In genomic region chr9:37141015-37141414, GRCh38 we compare ENCODE assay signal across 26 cellular contexts.
"Had no signal": no experiment of that assay in that cellular context is flagged by ENCODE, and none has a peak within 500 bp of the region (broad histone marks: within the 10 kb centered on the region; RNA-seq: fewer than 3 reads in every experiment).

No MANE protein-coding gene starts in this region.

- H3K4me1 ChIP-seq: breast epithelium, prostate gland had no signal

- H3K27me3 ChIP-seq: breast epithelium, esophagus squamous epithelium, left lung had no signal

- H3K27ac Mint-ChIP-seq: activated CD4-positive, alpha-beta memory T cell treated with anti-CD3 and anti-CD28 coated beads, Interleukin-2, amount 10 ng/mL, durations not matched to agents 7 days and 5 days; activated T-cell treated with anti-CD3 and anti-CD28 coated beads, Interleukin-2, amount 50 U/mL, for 24 hours; activated T-helper 17 cell treated with anti-CD3 and anti-CD28 coated beads, Interleukin-2, amount 50 U/mL, for 72 hours; dendritic cell treated with granulocyte-macrophage colony-stimulating factor and Interleukin-4, amounts not matched to agents 40 ng/mL and 50 ng/mL, for 4 days; natural killer cell treated with Interleukin-12 subunit alpha and Interleukin-12 subunit beta and Interleukin-15 and Interleukin-18, amount 100 ng/mL, for 72 hours; type B pancreatic cell had no signal

- H3K36me3 ChIP-seq: breast epithelium, left lung, lower lobe of right lung, prostate gland had no signal

- H3K4me3 Mint-ChIP-seq: activated CD4-positive, alpha-beta memory T cell treated with anti-CD3 and anti-CD28 coated beads, Interleukin-2, amount 10 ng/mL, durations not matched to agents 7 days and 5 days; activated CD4-positive, alpha-beta T cell treated with anti-CD3 and anti-CD28 coated beads, Interleukin-2, amount 10 ng/mL, durations not matched to agents 7 days and 5 days; activated T-cell treated with anti-CD3 and anti-CD28 coated beads, Interleukin-2, amount 50 U/mL, for 24 hours; activated T-helper 17 cell treated with anti-CD3 and anti-CD28 coated beads, Interleukin-2, amount 50 U/mL, for 72 hours; dendritic cell treated with granulocyte-macrophage colony-stimulating factor and Interleukin-4, amounts not matched to agents 40 ng/mL and 50 ng/mL, for 4 days; natural killer cell treated with Interleukin-12 subunit alpha and Interleukin-12 subunit beta and Interleukin-15 and Interleukin-18, amount 100 ng/mL, for 72 hours; type B pancreatic cell had no signal

- H3K27ac ChIP-seq: breast epithelium, epithelial cell of prostate, esophagus squamous epithelium, left lung, lower lobe of right lung, prostate gland had no signal

- H3K9me3 Mint-ChIP-seq: activated CD4-positive, alpha-beta memory T cell treated with anti-CD3 and anti-CD28 coated beads, Interleukin-2, amount 10 ng/mL, durations not matched to agents 7 days and 5 days; activated CD4-positive, alpha-beta T cell treated with anti-CD3 and anti-CD28 coated beads, Interleukin-2, amount 10 ng/mL, durations not matched to agents 7 days and 5 days; activated T-cell treated with anti-CD3 and anti-CD28 coated beads, Interleukin-2, amount 50 U/mL, for 24 hours; activated T-helper 17 cell treated with anti-CD3 and anti-CD28 coated beads, Interleukin-2, amount 50 U/mL, for 72 hours; dendritic cell treated with granulocyte-macrophage colony-stimulating factor and Interleukin-4, amounts not matched to agents 40 ng/mL and 50 ng/mL, for 4 days; natural killer cell treated with Interleukin-12 subunit alpha and Interleukin-12 subunit beta and Interleukin-15 and Interleukin-18, amount 100 ng/mL, for 72 hours; type B pancreatic cell had no signal

- H3K9me3 ChIP-seq: breast epithelium, esophagus squamous epithelium, left lung, lower lobe of right lung, prostate gland had no signal

- FAIRE-seq: endometrium had no signal

- ATAC-seq: activated T-helper 17 cell treated with anti-CD3 and anti-CD28 coated beads, Interleukin-2, amount 50 U/mL, for 72 hours; left lung; lower lobe of right lung; natural killer cell treated with Interleukin-12 subunit alpha and Interleukin-12 subunit beta and Interleukin-15 and Interleukin-18, amount 100 ng/mL, for 72 hours; stimulated activated naive CD8-positive, alpha-beta T cell treated with anti-CD3 and anti-CD28 coated beads, Interleukin-15, Interleukin-2, amounts not matched to agents 100 U/mL and 50 U/mL, for 24 hours had no signal

- H3K27me3 Mint-ChIP-seq: activated CD4-positive, alpha-beta memory T cell treated with anti-CD3 and anti-CD28 coated beads, Interleukin-2, amount 10 ng/mL, durations not matched to agents 7 days and 5 days; activated CD4-positive, alpha-beta T cell treated with anti-CD3 and anti-CD28 coated beads, Interleukin-2, amount 10 ng/mL, durations not matched to agents 7 days and 5 days; activated T-cell treated with anti-CD3 and anti-CD28 coated beads, Interleukin-2, amount 50 U/mL, for 24 hours; activated T-helper 17 cell treated with anti-CD3 and anti-CD28 coated beads, Interleukin-2, amount 50 U/mL, for 72 hours; dendritic cell treated with granulocyte-macrophage colony-stimulating factor and Interleukin-4, amounts not matched to agents 40 ng/mL and 50 ng/mL, for 4 days; natural killer cell treated with Interleukin-12 subunit alpha and Interleukin-12 subunit beta and Interleukin-15 and Interleukin-18, amount 100 ng/mL, for 72 hours; type B pancreatic cell had no signal

- H3K4me3 ChIP-seq: breast epithelium, esophagus squamous epithelium, left lung, lower lobe of right lung, prostate gland had no signal

- DNase-seq: activated CD4-positive, alpha-beta memory T cell treated with anti-CD3 and anti-CD28 coated beads, Interleukin-2, amount 10 ng/mL, durations not matched to agents 7 days and 5 days; activated CD4-positive, alpha-beta T cell treated with anti-CD3 and anti-CD28 coated beads for 1 hour; activated CD4-positive, alpha-beta T cell treated with anti-CD3 and anti-CD28 coated beads, Interleukin-2, amount 10 ng/mL, durations not matched to agents 7 days and 5 days; activated CD8-positive, alpha-beta memory T cell treated with anti-CD3 and anti-CD28 coated beads, Interleukin-2, amount 50 U/mL, for 48 hours; activated gamma-delta T cell treated with Interleukin-2 at 50 U/mL for 16 hours; activated naive CD4-positive, alpha-beta T cell treated with anti-CD3 and anti-CD28 coated beads, Interleukin-2, amount 50 U/mL, for 16 hours; activated T-cell treated with anti-CD3 and anti-CD28 coated beads, Interleukin-2, amount 50 U/mL, for 24 hours; central memory CD4-positive, alpha-beta T cell; esophagus squamous epithelium; foreskin melanocyte; kidney glomerular epithelial cell; left lung; lower lobe of right lung; mesenchymal stem cell; retina; stimulated activated CD4-positive, alpha-beta T cell treated with anti-CD3 and anti-CD28 coated beads, Interleukin-15, amount 100 ng/mL, for 24 hours; stimulated activated naive CD8-positive, alpha-beta T cell treated with anti-CD3 and anti-CD28 coated beads, Interleukin-15, Interleukin-2, amounts not matched to agents 100 U/mL and 50 U/mL, for 24 hours; T-helper 2 cell had no signal
